In the genomic region with DNA sequence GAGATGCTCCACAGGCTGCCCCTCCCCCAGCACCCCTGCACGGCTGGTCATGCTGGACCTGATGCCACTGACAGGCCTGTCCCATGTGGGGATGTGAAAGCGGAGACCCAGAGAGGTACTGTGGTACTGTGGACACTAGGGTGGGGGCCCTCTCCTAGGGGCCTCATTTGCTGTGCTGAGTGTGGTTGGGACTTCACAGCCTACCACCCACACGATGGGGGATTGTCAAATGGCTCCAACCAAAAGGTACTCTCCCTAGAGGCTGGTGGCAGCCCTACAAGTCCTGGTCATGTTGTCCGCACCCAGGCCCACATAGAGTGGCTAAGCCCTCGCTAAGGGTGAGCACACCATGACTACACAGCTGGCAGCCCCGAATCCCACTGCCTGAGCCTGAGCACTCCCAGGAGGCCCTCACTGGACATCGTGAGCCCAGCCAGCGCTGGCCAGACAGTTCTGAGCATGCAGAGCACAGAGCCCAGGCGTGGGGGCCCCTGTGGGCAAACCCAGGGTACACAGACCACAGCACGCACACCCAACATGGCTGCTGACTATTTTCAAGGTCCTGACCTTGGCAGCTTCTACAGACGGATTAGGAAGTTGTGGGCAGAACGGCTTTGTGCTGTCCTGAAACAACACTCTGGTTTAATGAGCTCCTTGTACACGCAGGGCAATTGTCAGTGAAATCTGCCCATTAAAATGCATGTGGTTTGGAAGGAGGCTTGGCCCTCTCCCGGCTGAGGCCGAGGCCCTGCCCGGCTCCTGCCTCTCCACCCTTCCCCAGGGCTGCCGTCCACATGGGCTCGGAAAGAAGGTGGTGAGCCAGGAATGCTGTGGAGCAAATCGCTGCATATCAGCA, we compare ENCODE assay signal across 1 cellular context.
TF ChIP-seq lines count a peak whose summit lies in the region.

No MANE protein-coding gene starts in this region.

TF ChIP-seq in HepG2, 621 proteins besides CTCF, POLR2A, EP300 and RAD21 (continued from another document and continues in another):
- TF ChIP-seq, protein P1, sequence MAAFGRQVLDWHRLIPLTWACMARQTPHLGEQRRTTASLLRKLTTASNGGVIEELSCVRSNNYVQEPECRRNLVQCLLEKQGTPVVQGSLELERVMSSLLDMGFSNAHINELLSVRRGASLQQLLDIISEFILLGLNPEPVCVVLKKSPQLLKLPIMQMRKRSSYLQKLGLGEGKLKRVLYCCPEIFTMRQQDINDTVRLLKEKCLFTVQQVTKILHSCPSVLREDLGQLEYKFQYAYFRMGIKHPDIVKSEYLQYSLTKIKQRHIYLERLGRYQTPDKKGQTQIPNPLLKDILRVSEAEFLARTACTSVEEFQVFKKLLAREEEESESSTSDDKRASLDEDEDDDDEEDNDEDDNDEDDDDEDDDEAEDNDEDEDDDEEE (CRISPR knock-in tag; IDR thresholded peaks at IDR 0.05): peak; percentile 82; the same call in 1 of the 2 replicates
- TF ChIP-seq ZNF331 (CRISPR knock-in tag; IDR thresholded peaks at IDR 0.05) (peak; percentile 30; the same call in 1 of the 2 replicates), NR2F2 (IDR thresholded peaks at IDR 0.05; ENCODE audit: borderline replicate concordance, low read depth) (no peak), NR1H2 (CRISPR knock-in tag; IDR thresholded peaks at IDR 0.05; ENCODE audit: borderline replicate concordance, low read depth) (peak; percentile 41; the same call in 1 of the 2 replicates), ZMAT3 (CRISPR knock-in tag; conservative IDR thresholded peaks at IDR 0.05) (no peak), HOXD1 (CRISPR knock-in tag; IDR thresholded peaks at IDR 0.05) (no peak), CHD4 (IDR thresholded peaks at IDR 0.05; ENCODE audit: borderline replicate concordance, low read length) (no peak), ZNF891 (CRISPR knock-in tag; IDR thresholded peaks at IDR 0.05) (0 out of 2 replicates have a peak, but pooled peaks have one; percentile 25), ZNF598 (CRISPR knock-in tag; IDR thresholded peaks at IDR 0.05; ENCODE audit: borderline replicate concordance) (no peak), BCL6 (CRISPR knock-in tag; IDR thresholded peaks at IDR 0.05) (no peak), ISL2 (CRISPR knock-in tag; IDR thresholded peaks at IDR 0.05) (no peak), SPEN (CRISPR knock-in tag; IDR thresholded peaks at IDR 0.05; ENCODE audit: low read depth) (peak; percentile 18; the same call in 1 of the 2 replicates), HNF4G (IDR thresholded peaks at IDR 0.05; ENCODE audit: borderline replicate concordance, low read depth, low read length) (no peak), HNF4G (CRISPR knock-in tag; IDR thresholded peaks at IDR 0.05; ENCODE audit: borderline replicate concordance, low read depth) (no peak), XBP1 (CRISPR knock-in tag; IDR thresholded peaks at IDR 0.05) (no peak), ZFP62 (CRISPR knock-in tag; IDR thresholded peaks at IDR 0.05) (no peak), HNRNPH1 (optimal IDR thresholded peaks at IDR 0.05; ENCODE audit: low read depth, low read length) (no peak), GTF3A (CRISPR knock-in tag; conservative IDR thresholded peaks at IDR 0.05) (no peak), TSC22D2 (CRISPR knock-in tag; IDR thresholded peaks at IDR 0.05; ENCODE audit: borderline replicate concordance) (no peak), ZNF776 (CRISPR knock-in tag; IDR thresholded peaks at IDR 0.05) (no peak)
- TF ChIP-seq, protein P2, sequence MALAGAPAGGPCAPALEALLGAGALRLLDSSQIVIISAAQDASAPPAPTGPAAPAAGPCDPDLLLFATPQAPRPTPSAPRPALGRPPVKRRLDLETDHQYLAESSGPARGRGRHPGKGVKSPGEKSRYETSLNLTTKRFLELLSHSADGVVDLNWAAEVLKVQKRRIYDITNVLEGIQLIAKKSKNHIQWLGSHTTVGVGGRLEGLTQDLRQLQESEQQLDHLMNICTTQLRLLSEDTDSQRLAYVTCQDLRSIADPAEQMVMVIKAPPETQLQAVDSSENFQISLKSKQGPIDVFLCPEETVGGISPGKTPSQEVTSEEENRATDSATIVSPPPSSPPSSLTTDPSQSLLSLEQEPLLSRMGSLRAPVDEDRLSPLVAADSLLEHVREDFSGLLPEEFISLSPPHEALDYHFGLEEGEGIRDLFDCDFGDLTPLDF (CRISPR knock-in tag; IDR thresholded peaks at IDR 0.05): no peak
- TF ChIP-seq, protein P3, sequence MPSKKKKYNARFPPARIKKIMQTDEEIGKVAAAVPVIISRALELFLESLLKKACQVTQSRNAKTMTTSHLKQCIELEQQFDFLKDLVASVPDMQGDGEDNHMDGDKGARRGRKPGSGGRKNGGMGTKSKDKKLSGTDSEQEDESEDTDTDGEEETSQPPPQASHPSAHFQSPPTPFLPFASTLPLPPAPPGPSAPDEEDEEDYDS (CRISPR knock-in tag; IDR thresholded peaks at IDR 0.05): no peak
- TF ChIP-seq, protein P4, sequence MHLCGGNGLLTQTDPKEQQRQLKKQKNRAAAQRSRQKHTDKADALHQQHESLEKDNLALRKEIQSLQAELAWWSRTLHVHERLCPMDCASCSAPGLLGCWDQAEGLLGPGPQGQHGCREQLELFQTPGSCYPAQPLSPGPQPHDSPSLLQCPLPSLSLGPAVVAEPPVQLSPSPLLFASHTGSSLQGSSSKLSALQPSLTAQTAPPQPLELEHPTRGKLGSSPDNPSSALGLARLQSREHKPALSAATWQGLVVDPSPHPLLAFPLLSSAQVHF (CRISPR knock-in tag; IDR thresholded peaks at IDR 0.05): no peak
- TF ChIP-seq, protein P5, sequence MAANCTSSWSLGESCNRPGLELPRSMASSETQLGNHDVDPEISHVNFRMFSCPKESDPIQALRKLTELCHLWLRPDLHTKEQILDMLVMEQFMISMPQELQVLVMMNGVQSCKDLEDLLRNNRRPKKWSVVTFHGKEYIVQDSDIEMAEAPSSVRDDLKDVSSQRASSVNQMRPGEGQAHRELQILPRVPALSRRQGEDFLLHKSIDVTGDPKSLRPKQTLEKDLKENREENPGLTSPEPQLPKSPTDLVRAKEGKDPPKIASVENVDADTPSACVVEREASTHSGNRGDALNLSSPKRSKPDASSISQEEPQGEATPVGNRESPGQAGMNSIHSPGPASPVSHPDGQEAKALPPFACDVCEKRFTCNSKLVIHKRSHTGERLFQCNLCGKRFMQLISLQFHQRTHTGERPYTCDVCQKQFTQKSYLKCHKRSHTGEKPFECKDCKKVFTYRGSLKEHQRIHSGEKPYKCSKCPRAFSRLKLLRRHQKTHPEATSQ (CRISPR knock-in tag; IDR thresholded peaks at IDR 0.05; ENCODE audit: borderline replicate concordance): no peak
- TF ChIP-seq, protein P6, sequence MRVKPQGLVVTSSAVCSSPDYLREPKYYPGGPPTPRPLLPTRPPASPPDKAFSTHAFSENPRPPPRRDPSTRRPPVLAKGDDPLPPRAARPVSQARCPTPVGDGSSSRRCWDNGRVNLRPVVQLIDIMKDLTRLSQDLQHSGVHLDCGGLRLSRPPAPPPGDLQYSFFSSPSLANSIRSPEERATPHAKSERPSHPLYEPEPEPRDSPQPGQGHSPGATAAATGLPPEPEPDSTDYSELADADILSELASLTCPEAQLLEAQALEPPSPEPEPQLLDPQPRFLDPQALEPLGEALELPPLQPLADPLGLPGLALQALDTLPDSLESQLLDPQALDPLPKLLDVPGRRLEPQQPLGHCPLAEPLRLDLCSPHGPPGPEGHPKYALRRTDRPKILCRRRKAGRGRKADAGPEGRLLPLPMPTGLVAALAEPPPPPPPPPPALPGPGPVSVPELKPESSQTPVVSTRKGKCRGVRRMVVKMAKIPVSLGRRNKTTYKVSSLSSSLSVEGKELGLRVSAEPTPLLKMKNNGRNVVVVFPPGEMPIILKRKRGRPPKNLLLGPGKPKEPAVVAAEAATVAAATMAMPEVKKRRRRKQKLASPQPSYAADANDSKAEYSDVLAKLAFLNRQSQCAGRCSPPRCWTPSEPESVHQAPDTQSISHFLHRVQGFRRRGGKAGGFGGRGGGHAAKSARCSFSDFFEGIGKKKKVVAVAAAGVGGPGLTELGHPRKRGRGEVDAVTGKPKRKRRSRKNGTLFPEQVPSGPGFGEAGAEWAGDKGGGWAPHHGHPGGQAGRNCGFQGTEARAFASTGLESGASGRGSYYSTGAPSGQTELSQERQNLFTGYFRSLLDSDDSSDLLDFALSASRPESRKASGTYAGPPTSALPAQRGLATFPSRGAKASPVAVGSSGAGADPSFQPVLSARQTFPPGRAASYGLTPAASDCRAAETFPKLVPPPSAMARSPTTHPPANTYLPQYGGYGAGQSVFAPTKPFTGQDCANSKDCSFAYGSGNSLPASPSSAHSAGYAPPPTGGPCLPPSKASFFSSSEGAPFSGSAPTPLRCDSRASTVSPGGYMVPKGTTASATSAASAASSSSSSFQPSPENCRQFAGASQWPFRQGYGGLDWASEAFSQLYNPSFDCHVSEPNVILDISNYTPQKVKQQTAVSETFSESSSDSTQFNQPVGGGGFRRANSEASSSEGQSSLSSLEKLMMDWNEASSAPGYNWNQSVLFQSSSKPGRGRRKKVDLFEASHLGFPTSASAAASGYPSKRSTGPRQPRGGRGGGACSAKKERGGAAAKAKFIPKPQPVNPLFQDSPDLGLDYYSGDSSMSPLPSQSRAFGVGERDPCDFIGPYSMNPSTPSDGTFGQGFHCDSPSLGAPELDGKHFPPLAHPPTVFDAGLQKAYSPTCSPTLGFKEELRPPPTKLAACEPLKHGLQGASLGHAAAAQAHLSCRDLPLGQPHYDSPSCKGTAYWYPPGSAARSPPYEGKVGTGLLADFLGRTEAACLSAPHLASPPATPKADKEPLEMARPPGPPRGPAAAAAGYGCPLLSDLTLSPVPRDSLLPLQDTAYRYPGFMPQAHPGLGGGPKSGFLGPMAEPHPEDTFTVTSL (CRISPR knock-in tag; IDR thresholded peaks at IDR 0.05; ENCODE audit: borderline replicate concordance): no peak
- TF ChIP-seq, protein P7, sequence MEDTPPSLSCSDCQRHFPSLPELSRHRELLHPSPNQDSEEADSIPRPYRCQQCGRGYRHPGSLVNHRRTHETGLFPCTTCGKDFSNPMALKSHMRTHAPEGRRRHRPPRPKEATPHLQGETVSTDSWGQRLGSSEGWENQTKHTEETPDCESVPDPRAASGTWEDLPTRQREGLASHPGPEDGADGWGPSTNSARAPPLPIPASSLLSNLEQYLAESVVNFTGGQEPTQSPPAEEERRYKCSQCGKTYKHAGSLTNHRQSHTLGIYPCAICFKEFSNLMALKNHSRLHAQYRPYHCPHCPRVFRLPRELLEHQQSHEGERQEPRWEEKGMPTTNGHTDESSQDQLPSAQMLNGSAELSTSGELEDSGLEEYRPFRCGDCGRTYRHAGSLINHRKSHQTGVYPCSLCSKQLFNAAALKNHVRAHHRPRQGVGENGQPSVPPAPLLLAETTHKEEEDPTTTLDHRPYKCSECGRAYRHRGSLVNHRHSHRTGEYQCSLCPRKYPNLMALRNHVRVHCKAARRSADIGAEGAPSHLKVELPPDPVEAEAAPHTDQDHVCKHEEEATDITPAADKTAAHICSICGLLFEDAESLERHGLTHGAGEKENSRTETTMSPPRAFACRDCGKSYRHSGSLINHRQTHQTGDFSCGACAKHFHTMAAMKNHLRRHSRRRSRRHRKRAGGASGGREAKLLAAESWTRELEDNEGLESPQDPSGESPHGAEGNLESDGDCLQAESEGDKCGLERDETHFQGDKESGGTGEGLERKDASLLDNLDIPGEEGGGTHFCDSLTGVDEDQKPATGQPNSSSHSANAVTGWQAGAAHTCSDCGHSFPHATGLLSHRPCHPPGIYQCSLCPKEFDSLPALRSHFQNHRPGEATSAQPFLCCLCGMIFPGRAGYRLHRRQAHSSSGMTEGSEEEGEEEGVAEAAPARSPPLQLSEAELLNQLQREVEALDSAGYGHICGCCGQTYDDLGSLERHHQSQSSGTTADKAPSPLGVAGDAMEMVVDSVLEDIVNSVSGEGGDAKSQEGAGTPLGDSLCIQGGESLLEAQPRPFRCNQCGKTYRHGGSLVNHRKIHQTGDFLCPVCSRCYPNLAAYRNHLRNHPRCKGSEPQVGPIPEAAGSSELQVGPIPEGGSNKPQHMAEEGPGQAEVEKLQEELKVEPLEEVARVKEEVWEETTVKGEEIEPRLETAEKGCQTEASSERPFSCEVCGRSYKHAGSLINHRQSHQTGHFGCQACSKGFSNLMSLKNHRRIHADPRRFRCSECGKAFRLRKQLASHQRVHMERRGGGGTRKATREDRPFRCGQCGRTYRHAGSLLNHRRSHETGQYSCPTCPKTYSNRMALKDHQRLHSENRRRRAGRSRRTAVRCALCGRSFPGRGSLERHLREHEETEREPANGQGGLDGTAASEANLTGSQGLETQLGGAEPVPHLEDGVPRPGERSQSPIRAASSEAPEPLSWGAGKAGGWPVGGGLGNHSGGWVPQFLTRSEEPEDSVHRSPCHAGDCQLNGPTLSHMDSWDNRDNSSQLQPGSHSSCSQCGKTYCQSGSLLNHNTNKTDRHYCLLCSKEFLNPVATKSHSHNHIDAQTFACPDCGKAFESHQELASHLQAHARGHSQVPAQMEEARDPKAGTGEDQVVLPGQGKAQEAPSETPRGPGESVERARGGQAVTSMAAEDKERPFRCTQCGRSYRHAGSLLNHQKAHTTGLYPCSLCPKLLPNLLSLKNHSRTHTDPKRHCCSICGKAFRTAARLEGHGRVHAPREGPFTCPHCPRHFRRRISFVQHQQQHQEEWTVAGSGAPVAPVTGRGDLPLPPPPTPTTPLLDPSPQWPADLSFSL (CRISPR knock-in tag; IDR thresholded peaks at IDR 0.05): 0 out of 2 replicates have a peak, but pooled peaks have one; percentile 26
- TF ChIP-seq, protein P8, sequence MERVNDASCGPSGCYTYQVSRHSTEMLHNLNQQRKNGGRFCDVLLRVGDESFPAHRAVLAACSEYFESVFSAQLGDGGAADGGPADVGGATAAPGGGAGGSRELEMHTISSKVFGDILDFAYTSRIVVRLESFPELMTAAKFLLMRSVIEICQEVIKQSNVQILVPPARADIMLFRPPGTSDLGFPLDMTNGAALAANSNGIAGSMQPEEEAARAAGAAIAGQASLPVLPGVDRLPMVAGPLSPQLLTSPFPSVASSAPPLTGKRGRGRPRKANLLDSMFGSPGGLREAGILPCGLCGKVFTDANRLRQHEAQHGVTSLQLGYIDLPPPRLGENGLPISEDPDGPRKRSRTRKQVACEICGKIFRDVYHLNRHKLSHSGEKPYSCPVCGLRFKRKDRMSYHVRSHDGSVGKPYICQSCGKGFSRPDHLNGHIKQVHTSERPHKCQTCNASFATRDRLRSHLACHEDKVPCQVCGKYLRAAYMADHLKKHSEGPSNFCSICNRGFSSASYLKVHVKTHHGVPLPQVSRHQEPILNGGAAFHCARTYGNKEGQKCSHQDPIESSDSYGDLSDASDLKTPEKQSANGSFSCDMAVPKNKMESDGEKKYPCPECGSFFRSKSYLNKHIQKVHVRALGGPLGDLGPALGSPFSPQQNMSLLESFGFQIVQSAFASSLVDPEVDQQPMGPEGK (CRISPR knock-in tag; IDR thresholded peaks at IDR 0.05): peak; percentile 62; the same call in 1 of the 2 replicates
- TF ChIP-seq, protein P9, sequence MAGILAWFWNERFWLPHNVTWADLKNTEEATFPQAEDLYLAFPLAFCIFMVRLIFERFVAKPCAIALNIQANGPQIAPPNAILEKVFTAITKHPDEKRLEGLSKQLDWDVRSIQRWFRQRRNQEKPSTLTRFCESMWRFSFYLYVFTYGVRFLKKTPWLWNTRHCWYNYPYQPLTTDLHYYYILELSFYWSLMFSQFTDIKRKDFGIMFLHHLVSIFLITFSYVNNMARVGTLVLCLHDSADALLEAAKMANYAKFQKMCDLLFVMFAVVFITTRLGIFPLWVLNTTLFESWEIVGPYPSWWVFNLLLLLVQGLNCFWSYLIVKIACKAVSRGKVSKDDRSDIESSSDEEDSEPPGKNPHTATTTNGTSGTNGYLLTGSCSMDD (CRISPR knock-in tag; IDR thresholded peaks at IDR 0.05): no peak
- TF ChIP-seq, protein P10, sequence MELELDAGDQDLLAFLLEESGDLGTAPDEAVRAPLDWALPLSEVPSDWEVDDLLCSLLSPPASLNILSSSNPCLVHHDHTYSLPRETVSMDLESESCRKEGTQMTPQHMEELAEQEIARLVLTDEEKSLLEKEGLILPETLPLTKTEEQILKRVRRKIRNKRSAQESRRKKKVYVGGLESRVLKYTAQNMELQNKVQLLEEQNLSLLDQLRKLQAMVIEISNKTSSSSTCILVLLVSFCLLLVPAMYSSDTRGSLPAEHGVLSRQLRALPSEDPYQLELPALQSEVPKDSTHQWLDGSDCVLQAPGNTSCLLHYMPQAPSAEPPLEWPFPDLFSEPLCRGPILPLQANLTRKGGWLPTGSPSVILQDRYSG (CRISPR knock-in tag; IDR thresholded peaks at IDR 0.05): no peak
